ENCODE assay signal across 1 cellular context in the genomic region with DNA sequence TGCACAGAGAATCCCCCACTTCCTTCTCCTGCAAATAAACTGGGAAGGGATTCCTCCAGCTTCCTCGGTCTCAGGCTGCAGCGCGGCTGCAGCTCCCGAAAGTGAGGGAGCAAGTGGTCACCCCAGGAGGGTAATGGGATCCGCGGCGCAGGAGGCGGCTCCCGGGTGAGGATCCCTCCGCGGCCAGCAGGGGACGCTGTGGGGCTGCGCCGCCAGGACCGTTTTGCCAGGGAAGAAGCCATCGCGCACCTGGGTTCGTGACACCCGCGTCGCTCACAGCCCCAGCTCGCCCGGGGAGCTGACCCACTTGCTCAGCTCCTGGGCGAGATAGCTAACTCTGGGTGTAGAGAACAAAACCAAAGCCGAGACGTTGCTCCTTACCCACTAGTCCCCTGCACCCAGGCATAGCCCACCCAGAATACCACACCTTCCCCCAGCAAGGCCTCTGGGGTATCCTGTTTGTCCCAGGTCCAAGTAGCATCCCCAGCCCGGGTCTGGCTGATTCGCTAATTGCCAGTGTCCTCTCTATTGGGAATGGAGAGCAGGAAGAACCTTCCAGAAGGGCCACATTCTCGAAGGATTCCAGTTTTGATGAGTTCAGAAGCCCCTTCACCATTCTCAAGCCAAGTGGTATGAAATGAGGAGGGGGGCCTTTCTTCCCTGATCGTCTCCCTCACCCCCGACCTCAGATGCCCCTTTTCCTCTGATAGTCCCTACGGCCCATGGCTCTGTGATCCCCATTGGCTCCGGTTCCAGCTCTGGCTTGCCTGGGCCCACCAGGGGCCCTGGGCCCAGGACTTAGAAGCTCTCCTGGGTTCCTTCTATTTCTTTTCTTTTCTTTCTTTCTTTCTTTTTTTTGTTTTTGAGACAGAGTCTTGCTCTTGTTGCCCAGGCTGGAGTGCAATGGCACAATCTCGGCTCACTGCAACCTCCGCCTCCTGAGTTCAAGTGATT.
TF ChIP-seq lines count a peak whose summit lies in the region.

No MANE protein-coding gene starts in this region.

TF ChIP-seq in H1, 55 proteins besides CTCF, POLR2A, EP300 and RAD21 (continues in another document):
- TF ChIP-seq, protein P1, sequence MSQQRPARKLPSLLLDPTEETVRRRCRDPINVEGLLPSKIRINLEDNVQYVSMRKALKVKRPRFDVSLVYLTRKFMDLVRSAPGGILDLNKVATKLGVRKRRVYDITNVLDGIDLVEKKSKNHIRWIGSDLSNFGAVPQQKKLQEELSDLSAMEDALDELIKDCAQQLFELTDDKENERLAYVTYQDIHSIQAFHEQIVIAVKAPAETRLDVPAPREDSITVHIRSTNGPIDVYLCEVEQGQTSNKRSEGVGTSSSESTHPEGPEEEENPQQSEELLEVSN (IDR thresholded peaks at IDR 0.05), result no peak
- TF ChIP-seq CBX8 (IDR thresholded peaks at IDR 0.05; ENCODE audit: borderline replicate concordance, low read depth, low read length), result no peak
- no peak for TF ChIP-seq SP2 (IDR thresholded peaks at IDR 0.05; ENCODE audit: low read length)
- TF ChIP-seq CEBPB (IDR thresholded peaks at IDR 0.05; ENCODE audit: low read depth, low read length), result no peak
- TF ChIP-seq, protein P2, sequence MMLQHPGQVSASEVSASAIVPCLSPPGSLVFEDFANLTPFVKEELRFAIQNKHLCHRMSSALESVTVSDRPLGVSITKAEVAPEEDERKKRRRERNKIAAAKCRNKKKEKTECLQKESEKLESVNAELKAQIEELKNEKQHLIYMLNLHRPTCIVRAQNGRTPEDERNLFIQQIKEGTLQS (IDR thresholded peaks at IDR 0.05; ENCODE audit: insufficient read depth, low read depth, low read length), result no peak
- TF ChIP-seq GABPA (IDR thresholded peaks at IDR 0.05; ENCODE audit: borderline replicate concordance, insufficient read depth, low read length), result peak; percentile 84; the same call in 1 of the 2 replicates
- no peak for TF ChIP-seq RXRA (IDR thresholded peaks at IDR 0.05; ENCODE audit: insufficient read depth, low read depth, low read length)
- TF ChIP-seq CREB1 (IDR thresholded peaks at IDR 0.05), result peak; percentile 49
- TF ChIP-seq TAF7 (optimal IDR thresholded peaks at IDR 0.05; ENCODE audit: borderline replicate concordance, low read depth, low read length), result no peak
- TF ChIP-seq SP4 (IDR thresholded peaks at IDR 0.05; ENCODE audit: low read length), result no peak
- no peak for TF ChIP-seq MAFK (IDR thresholded peaks at IDR 0.05; ENCODE audit: low read depth, low read length)
- no peak for TF ChIP-seq RFX5 (IDR thresholded peaks at IDR 0.05; ENCODE audit: borderline replicate concordance, low read depth, low read length)
- TF ChIP-seq NRF1 (IDR thresholded peaks at IDR 0.05; ENCODE audit: low read depth, low read length), result no peak
- TF ChIP-seq POLR2AphosphoS5 (IDR thresholded peaks at IDR 0.05; ENCODE audit: low read depth, low read length), result no peak
- TF ChIP-seq, protein P3, sequence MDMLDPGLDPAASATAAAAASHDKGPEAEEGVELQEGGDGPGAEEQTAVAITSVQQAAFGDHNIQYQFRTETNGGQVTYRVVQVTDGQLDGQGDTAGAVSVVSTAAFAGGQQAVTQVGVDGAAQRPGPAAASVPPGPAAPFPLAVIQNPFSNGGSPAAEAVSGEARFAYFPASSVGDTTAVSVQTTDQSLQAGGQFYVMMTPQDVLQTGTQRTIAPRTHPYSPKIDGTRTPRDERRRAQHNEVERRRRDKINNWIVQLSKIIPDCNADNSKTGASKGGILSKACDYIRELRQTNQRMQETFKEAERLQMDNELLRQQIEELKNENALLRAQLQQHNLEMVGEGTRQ (IDR thresholded peaks at IDR 0.05; ENCODE audit: low read length), result no peak
- TF ChIP-seq TAF1 (IDR thresholded peaks at IDR 0.05; ENCODE audit: low read depth, low read length), result 0 out of 2 replicates have a peak, but pooled peaks have one; percentile 34
- no peak for TF ChIP-seq BACH1 (IDR thresholded peaks at IDR 0.05; ENCODE audit: low read length)
- TF ChIP-seq FOSL1 (IDR thresholded peaks at IDR 0.05; ENCODE audit: insufficient read depth, low read depth, low read length), result no peak
- no peak for TF ChIP-seq CBX5 (IDR thresholded peaks at IDR 0.05; ENCODE audit: low read depth, low read length)
- TF ChIP-seq JUND (IDR thresholded peaks at IDR 0.05; ENCODE audit: low read length), result 0 out of 2 replicates have a peak, but pooled peaks have one; percentile 35
- no peak for TF ChIP-seq EGR1 (IDR thresholded peaks at IDR 0.05; ENCODE audit: borderline replicate concordance, low read depth, low read length)
- TF ChIP-seq BRCA1 (IDR thresholded peaks at IDR 0.05; ENCODE audit: low read depth, low read length), result no peak
- no peak for TF ChIP-seq POU5F1 (IDR thresholded peaks at IDR 0.05; ENCODE audit: low read depth, low read length)
- TF ChIP-seq ZNF274 (IDR thresholded peaks at IDR 0.05; ENCODE audit: borderline replicate concordance, extremely low read depth, low read length), result no peak
- TF ChIP-seq KDM4A (IDR thresholded peaks at IDR 0.05; ENCODE audit: low read depth, low read length, severe bottlenecking), result no peak
- no peak for TF ChIP-seq SIRT6 (IDR thresholded peaks at IDR 0.05; ENCODE audit: low read length)
- TF ChIP-seq SIN3A (conservative IDR thresholded peaks at IDR 0.05 in 1 of 2, IDR thresholded peaks at IDR 0.05 in 1 of 2; ENCODE audit: low read depth in 1 of 2, low read length in 2 of 2), result peak in 1 of 2 experiments; percentile 63; a peak in 1 of 4 replicates
- TF ChIP-seq PHF8 (conservative IDR thresholded peaks at IDR 0.05; ENCODE audit: low read depth, low read length), result no peak
- no peak for TF ChIP-seq CHD1 (IDR thresholded peaks at IDR 0.05; ENCODE audit: low read depth, low read length)
- TF ChIP-seq SP1 (IDR thresholded peaks at IDR 0.05; ENCODE audit: low read depth, low read length), result no peak
- peak; percentile 61 for TF ChIP-seq NANOG (IDR thresholded peaks at IDR 0.05; ENCODE audit: insufficient read depth, low read depth, low read length, poor library complexity, severe bottlenecking)
- TF ChIP-seq SUZ12 (IDR thresholded peaks at IDR 0.05; ENCODE audit: low read length), result no peak
- TF ChIP-seq, protein P4, sequence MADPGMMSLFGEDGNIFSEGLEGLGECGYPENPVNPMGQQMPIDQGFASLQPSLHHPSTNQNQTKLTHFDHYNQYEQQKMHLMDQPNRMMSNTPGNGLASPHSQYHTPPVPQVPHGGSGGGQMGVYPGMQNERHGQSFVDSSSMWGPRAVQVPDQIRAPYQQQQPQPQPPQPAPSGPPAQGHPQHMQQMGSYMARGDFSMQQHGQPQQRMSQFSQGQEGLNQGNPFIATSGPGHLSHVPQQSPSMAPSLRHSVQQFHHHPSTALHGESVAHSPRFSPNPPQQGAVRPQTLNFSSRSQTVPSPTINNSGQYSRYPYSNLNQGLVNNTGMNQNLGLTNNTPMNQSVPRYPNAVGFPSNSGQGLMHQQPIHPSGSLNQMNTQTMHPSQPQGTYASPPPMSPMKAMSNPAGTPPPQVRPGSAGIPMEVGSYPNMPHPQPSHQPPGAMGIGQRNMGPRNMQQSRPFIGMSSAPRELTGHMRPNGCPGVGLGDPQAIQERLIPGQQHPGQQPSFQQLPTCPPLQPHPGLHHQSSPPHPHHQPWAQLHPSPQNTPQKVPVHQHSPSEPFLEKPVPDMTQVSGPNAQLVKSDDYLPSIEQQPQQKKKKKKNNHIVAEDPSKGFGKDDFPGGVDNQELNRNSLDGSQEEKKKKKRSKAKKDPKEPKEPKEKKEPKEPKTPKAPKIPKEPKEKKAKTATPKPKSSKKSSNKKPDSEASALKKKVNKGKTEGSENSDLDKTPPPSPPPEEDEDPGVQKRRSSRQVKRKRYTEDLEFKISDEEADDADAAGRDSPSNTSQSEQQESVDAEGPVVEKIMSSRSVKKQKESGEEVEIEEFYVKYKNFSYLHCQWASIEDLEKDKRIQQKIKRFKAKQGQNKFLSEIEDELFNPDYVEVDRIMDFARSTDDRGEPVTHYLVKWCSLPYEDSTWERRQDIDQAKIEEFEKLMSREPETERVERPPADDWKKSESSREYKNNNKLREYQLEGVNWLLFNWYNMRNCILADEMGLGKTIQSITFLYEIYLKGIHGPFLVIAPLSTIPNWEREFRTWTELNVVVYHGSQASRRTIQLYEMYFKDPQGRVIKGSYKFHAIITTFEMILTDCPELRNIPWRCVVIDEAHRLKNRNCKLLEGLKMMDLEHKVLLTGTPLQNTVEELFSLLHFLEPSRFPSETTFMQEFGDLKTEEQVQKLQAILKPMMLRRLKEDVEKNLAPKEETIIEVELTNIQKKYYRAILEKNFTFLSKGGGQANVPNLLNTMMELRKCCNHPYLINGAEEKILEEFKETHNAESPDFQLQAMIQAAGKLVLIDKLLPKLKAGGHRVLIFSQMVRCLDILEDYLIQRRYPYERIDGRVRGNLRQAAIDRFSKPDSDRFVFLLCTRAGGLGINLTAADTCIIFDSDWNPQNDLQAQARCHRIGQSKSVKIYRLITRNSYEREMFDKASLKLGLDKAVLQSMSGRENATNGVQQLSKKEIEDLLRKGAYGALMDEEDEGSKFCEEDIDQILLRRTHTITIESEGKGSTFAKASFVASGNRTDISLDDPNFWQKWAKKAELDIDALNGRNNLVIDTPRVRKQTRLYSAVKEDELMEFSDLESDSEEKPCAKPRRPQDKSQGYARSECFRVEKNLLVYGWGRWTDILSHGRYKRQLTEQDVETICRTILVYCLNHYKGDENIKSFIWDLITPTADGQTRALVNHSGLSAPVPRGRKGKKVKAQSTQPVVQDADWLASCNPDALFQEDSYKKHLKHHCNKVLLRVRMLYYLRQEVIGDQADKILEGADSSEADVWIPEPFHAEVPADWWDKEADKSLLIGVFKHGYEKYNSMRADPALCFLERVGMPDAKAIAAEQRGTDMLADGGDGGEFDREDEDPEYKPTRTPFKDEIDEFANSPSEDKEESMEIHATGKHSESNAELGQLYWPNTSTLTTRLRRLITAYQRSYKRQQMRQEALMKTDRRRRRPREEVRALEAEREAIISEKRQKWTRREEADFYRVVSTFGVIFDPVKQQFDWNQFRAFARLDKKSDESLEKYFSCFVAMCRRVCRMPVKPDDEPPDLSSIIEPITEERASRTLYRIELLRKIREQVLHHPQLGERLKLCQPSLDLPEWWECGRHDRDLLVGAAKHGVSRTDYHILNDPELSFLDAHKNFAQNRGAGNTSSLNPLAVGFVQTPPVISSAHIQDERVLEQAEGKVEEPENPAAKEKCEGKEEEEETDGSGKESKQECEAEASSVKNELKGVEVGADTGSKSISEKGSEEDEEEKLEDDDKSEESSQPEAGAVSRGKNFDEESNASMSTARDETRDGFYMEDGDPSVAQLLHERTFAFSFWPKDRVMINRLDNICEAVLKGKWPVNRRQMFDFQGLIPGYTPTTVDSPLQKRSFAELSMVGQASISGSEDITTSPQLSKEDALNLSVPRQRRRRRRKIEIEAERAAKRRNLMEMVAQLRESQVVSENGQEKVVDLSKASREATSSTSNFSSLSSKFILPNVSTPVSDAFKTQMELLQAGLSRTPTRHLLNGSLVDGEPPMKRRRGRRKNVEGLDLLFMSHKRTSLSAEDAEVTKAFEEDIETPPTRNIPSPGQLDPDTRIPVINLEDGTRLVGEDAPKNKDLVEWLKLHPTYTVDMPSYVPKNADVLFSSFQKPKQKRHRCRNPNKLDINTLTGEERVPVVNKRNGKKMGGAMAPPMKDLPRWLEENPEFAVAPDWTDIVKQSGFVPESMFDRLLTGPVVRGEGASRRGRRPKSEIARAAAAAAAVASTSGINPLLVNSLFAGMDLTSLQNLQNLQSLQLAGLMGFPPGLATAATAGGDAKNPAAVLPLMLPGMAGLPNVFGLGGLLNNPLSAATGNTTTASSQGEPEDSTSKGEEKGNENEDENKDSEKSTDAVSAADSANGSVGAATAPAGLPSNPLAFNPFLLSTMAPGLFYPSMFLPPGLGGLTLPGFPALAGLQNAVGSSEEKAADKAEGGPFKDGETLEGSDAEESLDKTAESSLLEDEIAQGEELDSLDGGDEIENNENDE (IDR thresholded peaks at IDR 0.05; ENCODE audit: insufficient replicate concordance, low read length), result no peak
- TF ChIP-seq EZH2 (IDR thresholded peaks at IDR 0.05; ENCODE audit: low read depth, low read length, severe bottlenecking), result peak; percentile 25
- peak; percentile 75; the same call in 1 of the 2 replicates for TF ChIP-seq TCF12 (IDR thresholded peaks at IDR 0.05; ENCODE audit: low read depth, low read length)
- TF ChIP-seq CHD2 (IDR thresholded peaks at IDR 0.05; ENCODE audit: low read length), result no peak
- TF ChIP-seq KDM5A (IDR thresholded peaks at IDR 0.05; ENCODE audit: low read length), result no peak
- TF ChIP-seq SAP30 (IDR thresholded peaks at IDR 0.05; ENCODE audit: insufficient read depth, insufficient replicate concordance, low read length), result no peak
- TF ChIP-seq, protein P5, sequence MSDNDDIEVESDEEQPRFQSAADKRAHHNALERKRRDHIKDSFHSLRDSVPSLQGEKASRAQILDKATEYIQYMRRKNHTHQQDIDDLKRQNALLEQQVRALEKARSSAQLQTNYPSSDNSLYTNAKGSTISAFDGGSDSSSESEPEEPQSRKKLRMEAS (IDR thresholded peaks at IDR 0.05), result peak; percentile 37; the same call in 1 of the 2 replicates
- 0 out of 2 replicates have a peak, but pooled peaks have one; percentile 16 for TF ChIP-seq TEAD4 (IDR thresholded peaks at IDR 0.05; ENCODE audit: low read depth, low read length)
- TF ChIP-seq SRF (IDR thresholded peaks at IDR 0.05; ENCODE audit: low read depth, low read length), result no peak
- TF ChIP-seq HDAC6 (IDR thresholded peaks at IDR 0.05; ENCODE audit: low read depth, low read length), result no peak
- no peak for TF ChIP-seq CTBP2 (IDR thresholded peaks at IDR 0.05; ENCODE audit: borderline replicate concordance, insufficient read depth, insufficient read length, low read length)
- TF ChIP-seq RNF2 (IDR thresholded peaks at IDR 0.05; ENCODE audit: borderline replicate concordance, low read depth, low read length, missing control alignments, poor library complexity, severe bottlenecking), result no peak
- TF ChIP-seq BCL11A (IDR thresholded peaks at IDR 0.05; ENCODE audit: low read depth in 2 of 2, low read length in 2 of 2), result no peak
- TF ChIP-seq, protein P6, sequence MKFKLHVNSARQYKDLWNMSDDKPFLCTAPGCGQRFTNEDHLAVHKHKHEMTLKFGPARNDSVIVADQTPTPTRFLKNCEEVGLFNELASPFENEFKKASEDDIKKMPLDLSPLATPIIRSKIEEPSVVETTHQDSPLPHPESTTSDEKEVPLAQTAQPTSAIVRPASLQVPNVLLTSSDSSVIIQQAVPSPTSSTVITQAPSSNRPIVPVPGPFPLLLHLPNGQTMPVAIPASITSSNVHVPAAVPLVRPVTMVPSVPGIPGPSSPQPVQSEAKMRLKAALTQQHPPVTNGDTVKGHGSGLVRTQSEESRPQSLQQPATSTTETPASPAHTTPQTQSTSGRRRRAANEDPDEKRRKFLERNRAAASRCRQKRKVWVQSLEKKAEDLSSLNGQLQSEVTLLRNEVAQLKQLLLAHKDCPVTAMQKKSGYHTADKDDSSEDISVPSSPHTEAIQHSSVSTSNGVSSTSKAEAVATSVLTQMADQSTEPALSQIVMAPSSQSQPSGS (IDR thresholded peaks at IDR 0.05; ENCODE audit: low read length), result no peak
- no peak for TF ChIP-seq RBBP5 (IDR thresholded peaks at IDR 0.05; ENCODE audit: borderline replicate concordance, low read depth, low read length)
- no peak for TF ChIP-seq ASH2L (IDR thresholded peaks at IDR 0.05; ENCODE audit: low read length)
- TF ChIP-seq HDAC2 (IDR thresholded peaks at IDR 0.05; ENCODE audit: borderline replicate concordance in 1 of 2, low read depth in 2 of 2, low read length in 2 of 2), result no peak
- TF ChIP-seq YY1 (IDR thresholded peaks at IDR 0.05; ENCODE audit: low read depth, low read length), result peak; percentile 72; the same call in 1 of the 2 replicates
- TF ChIP-seq TBP (IDR thresholded peaks at IDR 0.05; ENCODE audit: low read depth, low read length), result no peak
- TF ChIP-seq SIX5 (IDR thresholded peaks at IDR 0.05; ENCODE audit: low read depth, low read length), result no peak
- no peak for TF ChIP-seq JUN (IDR thresholded peaks at IDR 0.05; ENCODE audit: low read depth, low read length)
- TF ChIP-seq KDM1A (IDR thresholded peaks at IDR 0.05; ENCODE audit: borderline replicate concordance, low read length), result no peak
